In the genomic region with DNA sequence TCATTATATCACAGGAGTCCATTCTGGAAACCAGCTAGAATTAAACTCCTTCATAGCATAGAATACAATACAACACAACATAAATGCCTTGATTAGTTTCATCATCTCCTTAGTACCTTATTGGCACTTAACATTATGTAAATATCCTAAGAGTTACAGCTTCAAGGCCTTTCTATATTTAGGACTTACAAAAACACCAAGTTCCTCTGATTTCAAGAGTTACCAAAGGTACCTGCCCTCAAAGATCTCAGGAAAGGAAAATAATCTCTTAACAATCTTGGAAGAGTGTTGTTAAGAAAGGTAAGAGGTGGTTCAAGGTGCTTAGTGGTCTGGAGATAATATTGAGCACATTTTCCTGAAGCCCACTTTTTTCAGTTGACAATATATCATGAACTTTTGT, we compare ENCODE assay signal across 7 cellular contexts.
"Had no signal": no experiment of that assay in that cellular context is flagged by ENCODE, and none has a peak within 500 bp of the region (broad histone marks: within the 10 kb centered on the region; RNA-seq: fewer than 3 reads in every experiment).

No MANE protein-coding gene starts in this region.

- H3K36me3 ChIP-seq: HAP-1 had no signal

- ATAC-seq: HCT116, K562 had no signal

- DNase-seq: GM23248, GOT3, H7, IMR-90 had no signal

- H3K27ac ChIP-seq: GM23248 had no signal

- H3K9me3 ChIP-seq: HAP-1 had no signal

- H3K4me3 ChIP-seq: GM23248, HAP-1, K562 had no signal
